23 cellular contexts compared by ENCODE assay signal in the genomic region with DNA sequence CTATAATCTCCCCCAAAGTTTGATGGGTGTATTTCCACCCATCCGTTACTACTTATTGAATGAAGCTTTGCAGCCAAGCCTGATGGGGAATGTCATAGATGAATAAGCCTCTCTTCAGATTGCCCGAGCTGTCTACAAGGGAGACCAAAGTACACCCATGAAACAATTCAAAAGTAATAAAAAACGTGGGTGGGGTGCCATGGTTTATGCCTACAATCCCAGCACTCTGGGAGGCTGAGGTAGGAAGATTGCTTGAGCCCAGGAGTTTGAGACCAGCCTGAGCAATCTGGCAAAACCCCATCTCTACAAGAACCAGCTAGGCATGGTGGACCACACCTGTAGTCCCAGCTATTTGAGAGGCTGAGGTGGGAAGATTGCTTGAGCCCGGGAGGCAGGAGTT.
"Had no signal": no experiment of that assay in that cellular context is flagged by ENCODE, and none has a peak within 500 bp of the region (broad histone marks: within the 10 kb centered on the region; RNA-seq: fewer than 3 reads in every experiment).

No MANE protein-coding gene starts in this region.

- ATAC-seq: left lung; naive thymus-derived CD4-positive, alpha-beta T cell; natural killer cell treated with Interleukin-12 subunit alpha and Interleukin-12 subunit beta and Interleukin-15 and Interleukin-18, amount 100 ng/mL, for 72 hours; right cardiac atrium; stimulated activated memory B cell treated with anti-CD40 and anti-IgM and Interleukin-4, amounts not matched to agents 10 μg/mL and 1 μg/mL and 100 μg/mL, for 72 hours; stimulated activated naive CD8-positive, alpha-beta T cell treated with anti-CD3 and anti-CD28 coated beads, Interleukin-15, amount 100 ng/mL, for 72 hours had no signal

- H3K4me1 Mint-ChIP-seq: stimulated activated memory B cell treated with anti-CD40 and anti-IgM and Interleukin-4, amounts not matched to agents 10 μg/mL and 1 μg/mL and 100 μg/mL, for 72 hours had no signal

- H3K36me3 Mint-ChIP-seq: natural killer cell treated with Interleukin-12 subunit alpha and Interleukin-12 subunit beta and Interleukin-15 and Interleukin-18, amount 100 ng/mL, for 72 hours; stimulated activated memory B cell treated with anti-CD40 and anti-IgM and Interleukin-4, amounts not matched to agents 10 μg/mL and 1 μg/mL and 100 μg/mL, for 72 hours had no signal

- H3K4me3 Mint-ChIP-seq: naive thymus-derived CD4-positive, alpha-beta T cell; natural killer cell treated with Interleukin-12 subunit alpha and Interleukin-12 subunit beta and Interleukin-15 and Interleukin-18, amount 100 ng/mL, for 72 hours; stimulated activated memory B cell treated with anti-CD40 and anti-IgM and Interleukin-4, amounts not matched to agents 10 μg/mL and 1 μg/mL and 100 μg/mL, for 72 hours; stimulated activated naive CD8-positive, alpha-beta T cell treated with anti-CD3 and anti-CD28 coated beads, Interleukin-15, amount 100 ng/mL, for 72 hours had no signal

- H3K27ac Mint-ChIP-seq: natural killer cell treated with Interleukin-12 subunit alpha and Interleukin-12 subunit beta and Interleukin-15 and Interleukin-18, amount 100 ng/mL, for 72 hours; stimulated activated memory B cell treated with anti-CD40 and anti-IgM and Interleukin-4, amounts not matched to agents 10 μg/mL and 1 μg/mL and 100 μg/mL, for 72 hours; stimulated activated naive CD8-positive, alpha-beta T cell treated with anti-CD3 and anti-CD28 coated beads, Interleukin-15, amount 100 ng/mL, for 72 hours had no signal

- H3K27ac ChIP-seq: lower lobe of right lung, ovary, prostate gland, skin epidermis, spleen, upper lobe of left lung had no signal

- FAIRE-seq: keratinocyte had no signal

- H3K9me3 Mint-ChIP-seq: natural killer cell treated with Interleukin-12 subunit alpha and Interleukin-12 subunit beta and Interleukin-15 and Interleukin-18, amount 100 ng/mL, for 72 hours; stimulated activated memory B cell treated with anti-CD40 and anti-IgM and Interleukin-4, amounts not matched to agents 10 μg/mL and 1 μg/mL and 100 μg/mL, for 72 hours had no signal

- DNase-seq: hippocampal formation; kidney glomerular epithelial cell; left cardiac atrium; left lung; lower lobe of right lung; mammary epithelial cell; mesenchymal stem cell; naive thymus-derived CD4-positive, alpha-beta T cell; ovary; retina; right cardiac atrium; spleen; stimulated activated CD4-positive, alpha-beta T cell treated with anti-CD3 and anti-CD28 coated beads, Interleukin-4, amount 100 ng/mL, for 24 hours; stimulated activated naive CD4-positive, alpha-beta T cell treated with Interleukin-2 at 50 U/mL for 16 hours; stimulated activated naive CD8-positive, alpha-beta T cell treated with anti-CD3 and anti-CD28 coated beads, Interleukin-15, amount 100 ng/mL, for 72 hours; substantia nigra; upper lobe of left lung had no signal

- H3K9me3 ChIP-seq: left lung, lower lobe of right lung, ovary, prostate gland, spleen, tibial nerve, upper lobe of left lung had no signal

- H3K4me3 ChIP-seq: left lung, lower lobe of right lung, ovary, prostate gland, skin epidermis, spleen, tibial nerve, upper lobe of left lung had no signal

- H3K36me3 ChIP-seq: left lung, lower lobe of right lung, ovary, prostate gland, spleen, tibial nerve, upper lobe of left lung had no signal

- H3K27me3 Mint-ChIP-seq: stimulated activated memory B cell treated with anti-CD40 and anti-IgM and Interleukin-4, amounts not matched to agents 10 μg/mL and 1 μg/mL and 100 μg/mL, for 72 hours; stimulated activated naive CD8-positive, alpha-beta T cell treated with anti-CD3 and anti-CD28 coated beads, Interleukin-15, amount 100 ng/mL, for 72 hours had no signal

- H3K27me3 ChIP-seq: left lung, ovary, spleen, tibial nerve, upper lobe of left lung had no signal

- H3K4me1 ChIP-seq: lower lobe of right lung, prostate gland, spleen, upper lobe of left lung had no signal
